Comparison of ENCODE assay signal across 19 cellular contexts in the genomic region with DNA sequence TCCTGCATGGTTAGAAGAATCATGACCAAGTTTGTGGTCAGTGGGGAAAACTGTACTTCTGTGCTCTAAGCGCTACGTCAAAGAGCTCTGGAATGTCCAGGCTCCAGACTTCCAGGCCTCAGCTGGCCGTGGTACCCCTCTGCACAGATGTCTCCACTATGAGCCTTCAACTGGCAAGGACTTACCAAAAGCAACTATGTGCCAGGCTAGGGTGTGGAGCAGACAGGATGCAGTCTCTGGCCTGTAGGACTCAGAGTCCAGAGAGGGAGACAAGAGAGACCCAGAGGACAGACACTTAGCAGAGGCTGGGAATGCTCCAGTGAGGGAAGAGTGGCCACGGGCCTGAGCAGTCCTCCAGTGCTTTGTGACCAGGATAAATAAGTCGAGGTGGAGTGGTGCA. TPM values are rescaled to one million over a fixed set of nuclear protein-coding genes. Genes with fewer than 3 reads are reported as not detected.
DNase-seq lines count a peak whose midpoint lies in the region; ATAC-seq and TF ChIP-seq lines count a peak whose summit lies in the region.
"Had no signal": no experiment of that assay in that cellular context is flagged by ENCODE, and none has a peak within 500 bp of the region (broad histone marks: within the 10 kb centered on the region; RNA-seq: fewer than 3 reads in every experiment).

No MANE protein-coding gene starts in this region.

- H3K4me1 ChIP-seq in CD4-positive, CD25-positive, alpha-beta regulatory T cell (ENCODE audit: control insufficient read depth, insufficient read depth, low read length, poor library complexity, severe bottlenecking): peaks cover 46% of the 10 kb centered on the region
- H3K4me1 ChIP-seq in endodermal cell (ENCODE audit: control insufficient read depth, insufficient read depth, low read length) (no peaks in the 10 kb centered on the region), spleen (peaks cover 0 to 4% (median 0%) of the 10 kb centered on the region in 6 donors), thyroid gland (no peaks in the 10 kb centered on the region)
- H3K4me1 ChIP-seq: heart right ventricle had no signal

- intact Hi-C loops in spleen (cut with DNase I; ENCODE audit: low total_unique reads) (no loop called here), thyroid gland (cut with DNase I) (no loop called here)

- TF ChIP-seq CTCF in endodermal cell (conservative IDR thresholded peaks at IDR 0.05): no peak
- TF ChIP-seq CTCF in spleen (IDR thresholded peaks at IDR 0.05 in 8 of 11, conservative IDR thresholded peaks at IDR 0.05 in 3 of 11): no peak
- TF ChIP-seq CTCF in thyroid gland (IDR thresholded peaks at IDR 0.05): no peak

- H3K36me3 ChIP-seq in CD4-positive, CD25-positive, alpha-beta regulatory T cell (ENCODE audit: control insufficient read depth, insufficient read depth, low read length): no peaks in the 10 kb centered on the region
- H3K36me3 ChIP-seq in endodermal cell (ENCODE audit: control insufficient read depth, insufficient read depth, low read length): no peaks in the 10 kb centered on the region
- no peaks in the 10 kb centered on the region for H3K36me3 ChIP-seq in spleen
- no peaks in the 10 kb centered on the region for H3K36me3 ChIP-seq in thyroid gland
- H3K36me3 ChIP-seq: BLaER1, heart right ventricle had no signal

- H3K9me3 Mint-ChIP-seq in CD4-positive, CD25-positive, alpha-beta regulatory T cell: peaks cover 0 to 2% (median 0%) of the 10 kb centered on the region in 7 donors
- no peaks in the 10 kb centered on the region for H3K9me3 Mint-ChIP-seq in activated T-cell treated with anti-CD3 and anti-CD28 coated beads, Interleukin-2, amount 50 U/mL, for 72 hours
- no peaks in the 10 kb centered on the region for H3K9me3 Mint-ChIP-seq in endodermal cell
- H3K9me3 Mint-ChIP-seq: activated naive CD4-positive, alpha-beta T cell treated with anti-CD3 and anti-CD28 coated beads, Interleukin-2, amount 10 ng/mL, durations not matched to agents 7 days and 5 days; nephron; type B pancreatic cell had no signal

- WGBS in endodermal cell (ENCODE audit: insufficient coverage in 1 of 2, insufficient read length in 1 of 2), 2 experiments: 66 to 68% methylated on average over 4 to 5 of the region's 5 CpGs
- WGBS in spleen, 5 donors: 66 to 100% (median 77%) methylated on average over 2 to 5 of the region's 5 CpGs
- WGBS in thyroid gland, 2 donors: 36 to 69% methylated on average over 5 of the region's 5 CpGs

- no peaks in the 10 kb centered on the region for H3K36me3 Mint-ChIP-seq in CD4-positive, CD25-positive, alpha-beta regulatory T cell
- peaks cover 0 to 6% of the 10 kb centered on the region in 2 donors for H3K36me3 Mint-ChIP-seq in activated T-cell treated with anti-CD3 and anti-CD28 coated beads, Interleukin-2, amount 50 U/mL, for 72 hours (ENCODE audit: insufficient read depth in 2 of 2)
- no peaks in the 10 kb centered on the region for H3K36me3 Mint-ChIP-seq in endodermal cell (ENCODE audit: low read depth)
- H3K36me3 Mint-ChIP-seq: activated naive CD4-positive, alpha-beta T cell treated with anti-CD3 and anti-CD28 coated beads, Interleukin-2, amount 10 ng/mL, durations not matched to agents 7 days and 5 days; type B pancreatic cell had no signal

- no peak for DNase-seq in CD4-positive, CD25-positive, alpha-beta regulatory T cell
- DNase-seq in EL (peak; percentile 43), islet precursor cell (peak; percentile 59), endodermal cell (no peak), spleen (no peak), thyroid gland (no peak)
- DNase-seq in activated T-cell treated with anti-CD3 and anti-CD28 coated beads, Interleukin-2, amount 50 U/mL, for 72 hours: no peak
- DNase-seq: activated naive CD4-positive, alpha-beta T cell treated with anti-CD3 and anti-CD28 coated beads, Interleukin-2, amount 10 ng/mL, durations not matched to agents 7 days and 5 days; DMS53; heart right ventricle; MM.1S; NCI-H1694 treated with DMSO at 0.1 percent for 48 hours; NCI-H226; stimulated activated naive CD4-positive, alpha-beta T cell treated with Interleukin-2 at 50 U/mL for 16 hours had no signal

- H3K27me3 Mint-ChIP-seq in CD4-positive, CD25-positive, alpha-beta regulatory T cell: peaks cover 20% of the 10 kb centered on the region
- no peaks in the 10 kb centered on the region for H3K27me3 Mint-ChIP-seq in activated T-cell treated with anti-CD3 and anti-CD28 coated beads, Interleukin-2, amount 50 U/mL, for 72 hours (ENCODE audit: low read depth)
- no peaks in the 10 kb centered on the region for H3K27me3 Mint-ChIP-seq in endodermal cell (ENCODE audit: insufficient read depth)
- H3K27me3 Mint-ChIP-seq: type B pancreatic cell had no signal

- no peaks in the 10 kb centered on the region for H3K9me3 ChIP-seq in CD4-positive, CD25-positive, alpha-beta regulatory T cell (ENCODE audit: control insufficient read depth in 2 of 2, low read length in 2 of 2)
- H3K9me3 ChIP-seq in endodermal cell (ENCODE audit: control insufficient read depth, low read length) (no peaks in the 10 kb centered on the region), spleen (no peaks in the 10 kb centered on the region), thyroid gland (no peaks in the 10 kb centered on the region)
- H3K9me3 ChIP-seq: BLaER1, heart right ventricle had no signal

- no peak for TF ChIP-seq POLR2A in spleen (IDR thresholded peaks at IDR 0.05)
- no peak for TF ChIP-seq POLR2A in thyroid gland (IDR thresholded peaks at IDR 0.05)

- H3K27me3 ChIP-seq in CD4-positive, CD25-positive, alpha-beta regulatory T cell (ENCODE audit: control insufficient read depth, insufficient read depth, low read length): no peaks in the 10 kb centered on the region
- no peaks in the 10 kb centered on the region for H3K27me3 ChIP-seq in endodermal cell (ENCODE audit: control insufficient read depth, insufficient read depth, low read length, poor library complexity, severe bottlenecking)
- H3K27me3 ChIP-seq in spleen (replicated peaks in 1 of 7): no peaks in the 10 kb centered on the region
- H3K27me3 ChIP-seq in thyroid gland: no peaks in the 10 kb centered on the region

- H3K9ac ChIP-seq in endodermal cell (ENCODE audit: extremely low read depth, low read length, poor library complexity, severe bottlenecking): no peak overlapping the region
- H3K9ac ChIP-seq: BLaER1 had no signal

- peaks cover 14 to 81% (median 40%) of the 10 kb centered on the region in 4 donors for H3K4me1 Mint-ChIP-seq in CD4-positive, CD25-positive, alpha-beta regulatory T cell
- peaks cover 90% of the 10 kb centered on the region for H3K4me1 Mint-ChIP-seq in activated T-cell treated with anti-CD3 and anti-CD28 coated beads, Interleukin-2, amount 50 U/mL, for 72 hours (ENCODE audit: low read depth)
- peaks cover 22% of the 10 kb centered on the region for H3K4me1 Mint-ChIP-seq in endodermal cell
- H3K4me1 Mint-ChIP-seq: nephron had no signal

- H3K4me3 ChIP-seq in CD4-positive, CD25-positive, alpha-beta regulatory T cell (ENCODE audit: low read depth, low read length): no peak overlapping the region
- H3K4me3 ChIP-seq in endodermal cell (ENCODE audit: low read length) (no peak overlapping the region), spleen (no peak overlapping the region), thyroid gland (replicated peaks in 1 of 3) (no peak overlapping the region)
- H3K4me3 ChIP-seq: BLaER1, heart right ventricle had no signal

- no peak overlapping the region for H3K27ac ChIP-seq in CD4-positive, CD25-positive, alpha-beta regulatory T cell (ENCODE audit: insufficient read depth, low read length, poor library complexity, severe bottlenecking)
- H3K27ac ChIP-seq in endodermal cell (ENCODE audit: low read depth, low read length): no peak overlapping the region
- no peak overlapping the region for H3K27ac ChIP-seq in spleen
- no peak overlapping the region for H3K27ac ChIP-seq in thyroid gland
- H3K27ac ChIP-seq: BLaER1, heart right ventricle had no signal

- no peak for ATAC-seq in CD4-positive, CD25-positive, alpha-beta regulatory T cell (ENCODE audit: low read depth in 2 of 2)
- ATAC-seq in activated T-cell treated with anti-CD3 and anti-CD28 coated beads, Interleukin-2, amount 50 U/mL, for 72 hours (replicated peaks in 1 of 2): no peak
- ATAC-seq: esophagus mucosa, HCT116, heart right ventricle had no signal

- H3K4me3 Mint-ChIP-seq in CD4-positive, CD25-positive, alpha-beta regulatory T cell: no peak overlapping the region
- no peak overlapping the region for H3K4me3 Mint-ChIP-seq in activated T-cell treated with anti-CD3 and anti-CD28 coated beads, Interleukin-2, amount 50 U/mL, for 72 hours
- no peak overlapping the region for H3K4me3 Mint-ChIP-seq in endodermal cell
- H3K4me3 Mint-ChIP-seq: activated naive CD4-positive, alpha-beta T cell treated with anti-CD3 and anti-CD28 coated beads, Interleukin-2, amount 10 ng/mL, durations not matched to agents 7 days and 5 days; nephron; type B pancreatic cell had no signal

- peak overlapping the region; percentile 62 to 94 (median 88) for H3K27ac Mint-ChIP-seq in CD4-positive, CD25-positive, alpha-beta regulatory T cell
- peak overlapping the region; percentile 4 for H3K27ac Mint-ChIP-seq in activated T-cell treated with anti-CD3 and anti-CD28 coated beads, Interleukin-2, amount 50 U/mL, for 72 hours
- H3K27ac Mint-ChIP-seq in endodermal cell: no peak overlapping the region
- H3K27ac Mint-ChIP-seq: nephron, type B pancreatic cell had no signal

RNA-seq across cellular contexts. Expression of a gene that starts 31.0 kb away (rescaled TPM):
- total RNA-seq in CD4-positive, CD25-positive, alpha-beta regulatory T cell: 234 TPM
- polyA plus RNA-seq in CD4-positive, CD25-positive, alpha-beta regulatory T cell: 100 to 1,000 TPM in 1 of 4 donors, 10 to 100 TPM in 3; 55.4 to 118 (median 79.9) TPM
- 100 to 1,000 TPM; 142 to 265 TPM for total RNA-seq in activated T-cell treated with anti-CD3 and anti-CD28 coated beads, Interleukin-2, amount 50 U/mL, for 72 hours
- total RNA-seq in endodermal cell (10 to 100 TPM; 14.9 to 19.4 TPM), spleen (10 to 100 TPM; 29.0 to 88.3 (median 53.7) TPM), thyroid gland (10 to 100 TPM in 1 of 4 donors, 1 to 10 TPM in 3; 7.4 to 11.8 (median 8.9) TPM)
- 9.0 TPM for polyA plus RNA-seq in endodermal cell (2013, experiment 1 of 2)
- polyA plus RNA-seq in endodermal cell (2013, experiment 2 of 2): 8.9 TPM
- polyA plus RNA-seq in spleen: 10 to 100 TPM; 13.7 to 24.3 (median 18.1) TPM

Comparison
In these comparisons a context has a peak if more than half of its experiments do, and no peak if none do; other contexts are left out.
1. DNase-seq: peak in EL (single experiment) and islet precursor cell (single experiment); none in CD4-positive, CD25-positive, alpha-beta regulatory T cell (0 of 3), activated T-cell treated with anti-CD3 and anti-CD28 coated beads, Interleukin-2, amount 50 U/mL, for 72 hours (0 of 2), endodermal cell (single experiment), spleen (single experiment) and thyroid gland (0 of 2).